ENCODE assay signal across 9 cellular contexts in genomic region chr2:161418715-161419337, GRCh38. TPM values are rescaled to one million over a fixed set of nuclear protein-coding genes. Genes with fewer than 3 reads are reported as not detected.
DNase-seq lines count a peak whose midpoint lies in the region; ATAC-seq lines count a peak whose summit lies in the region.
"Had no signal": no experiment of that assay in that cellular context is flagged by ENCODE, and none has a peak within 500 bp of the region (broad histone marks: within the 10 kb centered on the region; RNA-seq: fewer than 3 reads in every experiment).

No MANE protein-coding gene starts in this region.

- no peaks in the 10 kb centered on the region for H3K9me3 ChIP-seq in HUES48 (ENCODE audit: control insufficient read depth, insufficient read depth, low read length)
- H3K9me3 ChIP-seq in effector memory CD4-positive, alpha-beta T cell (ENCODE audit: control insufficient read depth, low read length), result no peaks in the 10 kb centered on the region

- peak overlapping the region; percentile 36 for H3K4me3 ChIP-seq in HUES48 (ENCODE audit: low read depth, low read length)
- H3K4me3 ChIP-seq in effector memory CD4-positive, alpha-beta T cell (ENCODE audit: insufficient read depth, low read depth, low read length, poor library complexity, severe bottlenecking), result no peak overlapping the region

- peaks cover 86% of the 10 kb centered on the region for H3K27me3 Mint-ChIP-seq in activated naive CD8-positive, alpha-beta T cell treated with anti-CD3 and anti-CD28 coated beads, Interleukin-2, amount 50 U/mL, for 24 hours
- H3K27me3 Mint-ChIP-seq in naive thymus-derived CD8-positive, alpha-beta T cell, result peaks cover 70 to 92% (median 83%) of the 10 kb centered on the region in 5 donors

- H3K9ac ChIP-seq in HUES48 (ENCODE audit: low read depth, low read length), result no peak overlapping the region

- DNase-seq in EH (ENCODE audit: low read depth), result peak; percentile 25
- DNase-seq in activated naive CD8-positive, alpha-beta T cell treated with anti-CD3 and anti-CD28 coated beads, Interleukin-2, amount 50 U/mL, for 24 hours, result no peak
- no peak for DNase-seq in naive thymus-derived CD8-positive, alpha-beta T cell
- no peak for DNase-seq in effector memory CD4-positive, alpha-beta T cell
- DNase-seq in sciatic nerve (ENCODE audit: low spot score), result no peak
- no peak for DNase-seq in activated effector memory CD4-positive, alpha-beta T cell treated with Interleukin-2 at 50 U/mL for 16 hours
- DNase-seq in occipital lobe (lab: John Stamatoyannopoulos, UW), result no peak
- DNase-seq: effector CD4-positive, alpha-beta T cell had no signal

- H3K36me3 ChIP-seq in HUES48 (ENCODE audit: control insufficient read depth, insufficient read depth, low read length), result no peaks in the 10 kb centered on the region
- no peaks in the 10 kb centered on the region for H3K36me3 ChIP-seq in effector memory CD4-positive, alpha-beta T cell (ENCODE audit: control insufficient read depth, insufficient read depth, low read length)

- peaks cover 3% of the 10 kb centered on the region for H3K36me3 Mint-ChIP-seq in activated naive CD8-positive, alpha-beta T cell treated with anti-CD3 and anti-CD28 coated beads, Interleukin-2, amount 50 U/mL, for 24 hours (ENCODE audit: low read depth)
- peaks cover 0 to 7% (median 5%) of the 10 kb centered on the region in 3 donors for H3K36me3 Mint-ChIP-seq in naive thymus-derived CD8-positive, alpha-beta T cell

- no peaks in the 10 kb centered on the region for H3K9me3 Mint-ChIP-seq in activated naive CD8-positive, alpha-beta T cell treated with anti-CD3 and anti-CD28 coated beads, Interleukin-2, amount 50 U/mL, for 24 hours
- peaks cover 0 to 9% (median 0%) of the 10 kb centered on the region in 9 donors for H3K9me3 Mint-ChIP-seq in naive thymus-derived CD8-positive, alpha-beta T cell

- POLR2A ChIA-PET in naive thymus-derived CD8-positive, alpha-beta T cell (lab: Charles Lee), result interaction anchor here (0.6 kb wide), 1 partner anchor 25 kb away, joined by 7 read pairs; no protein-coding TSS in a partner anchor

- peaks cover 100% of the 10 kb centered on the region for H3K27me3 ChIP-seq in HUES48 (ENCODE audit: control insufficient read depth, insufficient read depth, low read length)
- H3K27me3 ChIP-seq in effector memory CD4-positive, alpha-beta T cell (replicated peaks; ENCODE audit: control insufficient read depth, insufficient read depth, low read length, poor library complexity, severe bottlenecking), result peaks cover 93% of the 10 kb centered on the region

- H3K4me1 Mint-ChIP-seq in activated naive CD8-positive, alpha-beta T cell treated with anti-CD3 and anti-CD28 coated beads, Interleukin-2, amount 50 U/mL, for 24 hours, result peaks cover 50% of the 10 kb centered on the region
- peaks cover 29 to 63% (median 51%) of the 10 kb centered on the region in 4 donors for H3K4me1 Mint-ChIP-seq in naive thymus-derived CD8-positive, alpha-beta T cell

- no peak for ATAC-seq in activated naive CD8-positive, alpha-beta T cell treated with anti-CD3 and anti-CD28 coated beads, Interleukin-2, amount 50 U/mL, for 24 hours
- no peak for ATAC-seq in naive thymus-derived CD8-positive, alpha-beta T cell
- ATAC-seq in sciatic nerve, result no peak

- no peak overlapping the region for H3K27ac ChIP-seq in HUES48 (ENCODE audit: low read depth, low read length)
- H3K27ac ChIP-seq in effector memory CD4-positive, alpha-beta T cell (ENCODE audit: insufficient read depth, low read length, poor library complexity, severe bottlenecking), result no peak overlapping the region

- intact Hi-C loops in sciatic nerve (cut with DNase I), result no loop called here

- H3K4me3 Mint-ChIP-seq in activated naive CD8-positive, alpha-beta T cell treated with anti-CD3 and anti-CD28 coated beads, Interleukin-2, amount 50 U/mL, for 24 hours, result peak overlapping the region; percentile 56
- peak overlapping the region in 6 of 10 donors; percentile 38 to 62 (median 54) for H3K4me3 Mint-ChIP-seq in naive thymus-derived CD8-positive, alpha-beta T cell

- H3K27ac Mint-ChIP-seq in activated naive CD8-positive, alpha-beta T cell treated with anti-CD3 and anti-CD28 coated beads, Interleukin-2, amount 50 U/mL, for 24 hours, result no peak overlapping the region
- H3K27ac Mint-ChIP-seq in naive thymus-derived CD8-positive, alpha-beta T cell, result no peak overlapping the region

- H3K4me1 ChIP-seq in HUES48 (ENCODE audit: control insufficient read depth, insufficient read depth, low read length), result peaks cover 30% of the 10 kb centered on the region
- H3K4me1 ChIP-seq in effector memory CD4-positive, alpha-beta T cell (ENCODE audit: control insufficient read depth, insufficient read depth, low read length, poor library complexity, severe bottlenecking), result peaks cover 40% of the 10 kb centered on the region

RNA-seq across cellular contexts. Expression of gene TBR1, which starts 2.7 kb away (rescaled TPM):
- total RNA-seq in naive thymus-derived CD8-positive, alpha-beta T cell, result not detected
- not detected for polyA plus RNA-seq in naive thymus-derived CD8-positive, alpha-beta T cell
- total RNA-seq in sciatic nerve (not detected), occipital lobe (53.7 TPM)

Comparison
In these comparisons a context has a peak if more than half of its experiments do, and no peak if none do; other contexts are left out.
1. RNA of gene TBR1, which starts 2.7 kb away (total RNA-seq): 53.7 TPM in occipital lobe (single experiment); not detected in naive thymus-derived CD8-positive, alpha-beta T cell and not detected in sciatic nerve (single experiment); every median in the first group is over 10 times any median in the second.